8 cellular contexts compared by ENCODE assay signal in genomic region chr15:88904808-88905327, GRCh38. TPM values are rescaled to one million over a fixed set of nuclear protein-coding genes. Genes with fewer than 3 reads are reported as not detected.
DNase-seq lines count a peak whose midpoint lies in the region; ATAC-seq and TF ChIP-seq lines count a peak whose summit lies in the region.

No MANE protein-coding gene starts in this region.

- TF ChIP-seq CTCF in left ventricle myocardium inferior (IDR thresholded peaks at IDR 0.05; ENCODE audit: borderline replicate concordance) (peak; percentile 100), sigmoid colon (IDR thresholded peaks at IDR 0.05) (peak; percentile 80 to 100 (median 92))

- H3K36me3 Mint-ChIP-seq in activated naive CD8-positive, alpha-beta T cell treated with anti-CD3 and anti-CD28 coated beads, Interleukin-2, amount 10 ng/mL, durations not matched to agents 7 days and 5 days: peaks cover 9% of the 10 kb centered on the region

- peaks cover 21% of the 10 kb centered on the region for H3K4me1 Mint-ChIP-seq in activated naive CD8-positive, alpha-beta T cell treated with anti-CD3 and anti-CD28 coated beads, Interleukin-2, amount 10 ng/mL, durations not matched to agents 7 days and 5 days

- no peaks in the 10 kb centered on the region for H3K27me3 Mint-ChIP-seq in activated naive CD8-positive, alpha-beta T cell treated with anti-CD3 and anti-CD28 coated beads, Interleukin-2, amount 10 ng/mL, durations not matched to agents 7 days and 5 days

- H3K36me3 ChIP-seq in left ventricle myocardium inferior: peaks cover 87% of the 10 kb centered on the region
- H3K36me3 ChIP-seq in sigmoid colon: peaks cover 0 to 43% (median 0%) of the 10 kb centered on the region in 4 donors

- intact Hi-C loops in left ventricle myocardium inferior (cut with micrococcal nuclease): loop anchor here (5.0 to 10.0 kb wide), 3 partner anchors 97 to 270 kb away; no protein-coding TSS in a partner anchor
- intact Hi-C loops in sigmoid colon (cut with DNase I): loop anchor here (1.0 kb wide), 1 partner anchor 112 kb away; no protein-coding TSS in a partner anchor

- no peaks in the 10 kb centered on the region for H3K27me3 ChIP-seq in left ventricle myocardium inferior (ENCODE audit: low read depth)
- H3K27me3 ChIP-seq in sigmoid colon: no peaks in the 10 kb centered on the region

- POLR2A ChIA-PET in activated naive CD8-positive, alpha-beta T cell treated with anti-CD3 and anti-CD28 coated beads, Interleukin-2, amount 10 ng/mL, durations not matched to agents 7 days and 5 days (lab: Charles Lee): interaction anchor here (1.0 to 2.8 kb wide), 7 partner anchors 9 to 266 kb away, joined by 3 to 17 read pairs (median 6); partner anchors contain the start of genes ABHD2, HAPLN3, ISG20 and MFGE8

- DNase-seq in EL (peak; percentile 72), LoVo (ENCODE audit: low spot score) (peak; percentile 81), SW480 (ENCODE audit: low spot score) (peak; percentile 91), left ventricle myocardium inferior (peak; percentile 85), sigmoid colon (peak; percentile 83), NCI-H2107 treated with DMSO at 0.1 percent for 48 hours (lab: John Stamatoyannopoulos, UW; ENCODE audit: unreplicated experiment) (no peak)
- peak; percentile 92 for DNase-seq in activated naive CD8-positive, alpha-beta T cell treated with anti-CD3 and anti-CD28 coated beads, Interleukin-2, amount 10 ng/mL, durations not matched to agents 7 days and 5 days

- TF ChIP-seq POLR2A in sigmoid colon (IDR thresholded peaks at IDR 0.05): no peak

- H3K4me3 ChIP-seq in left ventricle myocardium inferior (no peak overlapping the region), sigmoid colon (no peak overlapping the region)

- H3K9me3 ChIP-seq in left ventricle myocardium inferior (replicated peaks) (no peaks in the 10 kb centered on the region), sigmoid colon (no peaks in the 10 kb centered on the region)

- no peak for TF ChIP-seq EP300 in sigmoid colon (IDR thresholded peaks at IDR 0.05)

- H3K4me1 ChIP-seq in left ventricle myocardium inferior: peaks cover 94% of the 10 kb centered on the region
- peaks cover 0 to 15% (median 7%) of the 10 kb centered on the region in 4 donors for H3K4me1 ChIP-seq in sigmoid colon

- peak overlapping the region; percentile 36 for H3K4me3 Mint-ChIP-seq in activated naive CD8-positive, alpha-beta T cell treated with anti-CD3 and anti-CD28 coated beads, Interleukin-2, amount 10 ng/mL, durations not matched to agents 7 days and 5 days

- no peaks in the 10 kb centered on the region for H3K9me3 Mint-ChIP-seq in activated naive CD8-positive, alpha-beta T cell treated with anti-CD3 and anti-CD28 coated beads, Interleukin-2, amount 10 ng/mL, durations not matched to agents 7 days and 5 days

- 6 to 25% methylated on average over 9 of the region's 9 CpGs for WGBS in sigmoid colon, 2 donors

- peak overlapping the region; percentile 95 for H3K27ac ChIP-seq in left ventricle myocardium inferior (replicated peaks)
- H3K27ac ChIP-seq in sigmoid colon: peak overlapping the region in 1 of 4 donors; percentile 33

- peak overlapping the region; percentile 82 for H3K27ac Mint-ChIP-seq in activated naive CD8-positive, alpha-beta T cell treated with anti-CD3 and anti-CD28 coated beads, Interleukin-2, amount 10 ng/mL, durations not matched to agents 7 days and 5 days

- ATAC-seq in GM21737 (IDR thresholded peaks at IDR 0.05; ENCODE audit: unreplicated experiment): peak; percentile 81
- no peak for ATAC-seq in activated naive CD8-positive, alpha-beta T cell treated with anti-CD3 and anti-CD28 coated beads, Interleukin-2, amount 10 ng/mL, durations not matched to agents 7 days and 5 days (ENCODE audit: low read depth)

RNA-seq across cellular contexts. Expression of gene MFGE8, which starts 8.3 kb away (rescaled TPM):
- 100 to 1,000 TPM in 1 of 2 experiments, 10 to 100 TPM in 1; 94.7 to 100 TPM for total RNA-seq in activated naive CD8-positive, alpha-beta T cell treated with anti-CD3 and anti-CD28 coated beads, Interleukin-2, amount 10 ng/mL, durations not matched to agents 7 days and 5 days
- total RNA-seq in left ventricle myocardium inferior (421 TPM), sigmoid colon (100 to 1,000 TPM; 127 to 186 (median 174) TPM)
- polyA plus RNA-seq in sigmoid colon: 100 to 1,000 TPM in 1 of 3 donors, 10 to 100 TPM in 2; 15.3 to 107 (median 16.8) TPM

RNA-seq across cellular contexts. Expression of gene HAPLN3, which starts 9.5 kb away (rescaled TPM):
- 10 to 100 TPM; 79.1 to 80.8 TPM for total RNA-seq in activated naive CD8-positive, alpha-beta T cell treated with anti-CD3 and anti-CD28 coated beads, Interleukin-2, amount 10 ng/mL, durations not matched to agents 7 days and 5 days
- total RNA-seq in left ventricle myocardium inferior (3.2 TPM), sigmoid colon (10 to 100 TPM in 1 of 4 donors, 1 to 10 TPM in 3; 1.6 to 14.5 (median 4.2) TPM)
- 10 to 100 TPM in 1 of 3 donors, under 1 TPM in 1, not detected in 1; 0.60 to 20.9 TPM for polyA plus RNA-seq in sigmoid colon

Comparison
In these comparisons a context has a peak if more than half of its experiments do, and no peak if none do; other contexts are left out.
1. RNA of gene HAPLN3, which starts 9.5 kb away (total RNA-seq): 79.1 to 80.8 TPM in activated naive CD8-positive, alpha-beta T cell treated with anti-CD3 and anti-CD28 coated beads, Interleukin-2, amount 10 ng/mL, durations not matched to agents 7 days and 5 days; 1.6 to 14.5 TPM in sigmoid colon and 3.2 TPM in left ventricle myocardium inferior (single experiment); every median in the first group is over 4 times any median in the second.